26 cellular contexts compared by ENCODE assay signal in the genomic region with DNA sequence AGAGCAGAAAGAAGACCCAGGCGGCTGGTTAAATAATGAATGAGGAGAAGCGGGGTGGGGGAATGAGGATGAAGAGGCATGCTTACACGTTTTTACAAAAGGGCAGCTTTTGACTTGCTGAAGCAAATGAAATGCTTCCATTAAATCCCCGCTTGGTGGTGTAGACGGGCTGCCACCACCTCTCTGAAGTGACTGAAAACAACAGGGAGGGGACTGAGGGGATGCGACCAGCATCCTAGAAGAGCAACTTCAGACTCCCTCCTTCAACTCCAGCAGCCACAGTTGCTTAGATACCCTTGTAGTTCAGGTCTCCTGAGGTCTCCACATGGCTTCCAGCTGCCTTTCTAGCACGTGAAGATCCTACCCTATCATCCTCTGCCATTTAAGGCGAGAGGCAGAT.
"Had no signal": no experiment of that assay in that cellular context is flagged by ENCODE, and none has a peak within 500 bp of the region (broad histone marks: within the 10 kb centered on the region; RNA-seq: fewer than 3 reads in every experiment).

No MANE protein-coding gene starts in this region.

- H3K36me3 ChIP-seq: Peyer's patch, SJSA1 had no signal

- H3K27ac Mint-ChIP-seq: activated CD8-positive, alpha-beta memory T cell treated with anti-CD3 and anti-CD28 coated beads, Interleukin-2, amount 10 ng/mL, durations not matched to agents 7 days and 5 days; activated naive CD8-positive, alpha-beta T cell; T-helper 2 cell treated with Interferon-gamma antibody and Interleukin-4, amounts not matched to agents 5 μg/mL and 100 μg/mL, for 36 hours had no signal

- DNase-seq: activated CD4-positive, alpha-beta T cell treated with anti-CD3 and anti-CD28 coated beads for 48 hours; activated CD4-positive, alpha-beta T cell treated with anti-CD3 and anti-CD28 coated beads, Interleukin-2, amount 50 U/mL, for 48 hours; activated CD4-positive, CD25-positive, alpha-beta regulatory T cell treated with anti-CD3 and anti-CD28 coated beads, Interleukin-2, amount 50 U/mL, for 72 hours; activated CD8-positive, alpha-beta memory T cell treated with anti-CD3 and anti-CD28 coated beads, Interleukin-2, amount 10 ng/mL, durations not matched to agents 7 days and 5 days; activated effector memory CD4-positive, alpha-beta T cell treated with anti-CD3 and anti-CD28 coated beads, Interleukin-2, amount 50 U/mL, for 16 hours; activated naive CD4-positive, alpha-beta T cell treated with Interleukin-2 at 50 U/mL for 16 hours; activated T-cell treated with anti-CD3 and anti-CD28 coated beads, Interleukin-2, amount 50 U/mL, for 4 hours; amygdala; Karpas-422; MM.1S; NCI-H1105; NCI-H146; NCI-H187 treated with DMSO at 0.1 percent for 48 hours; NCI-H2081 treated with DMSO at 0.1 percent for 48 hours; NCI-H2171 treated with DMSO at 0.1 percent for 48 hours; NCI-H510A treated with DMSO at 0.1 percent for 48 hours; NCI-H69; Peyer's patch; SHP77; SW 1271 had no signal

- H3K27me3 ChIP-seq: Peyer's patch had no signal

- ATAC-seq: activated CD8-positive, alpha-beta memory T cell treated with anti-CD3 and anti-CD28 coated beads, Interleukin-2, amount 10 ng/mL, durations not matched to agents 7 days and 5 days; activated T-cell treated with anti-CD3 and anti-CD28 coated beads, Interleukin-2, amount 50 U/mL, for 4 hours; SK-N-SH treated with all-trans-retinoic acid at 6 μM for 48 hours had no signal

- H3K36me3 Mint-ChIP-seq: activated CD8-positive, alpha-beta memory T cell treated with anti-CD3 and anti-CD28 coated beads, Interleukin-2, amount 10 ng/mL, durations not matched to agents 7 days and 5 days; activated naive CD8-positive, alpha-beta T cell; brain had no signal

- H3K4me3 ChIP-seq: Peyer's patch, SJSA1 had no signal

- H3K27ac ChIP-seq: Peyer's patch, SJSA1 had no signal

- H3K4me3 Mint-ChIP-seq: activated CD8-positive, alpha-beta memory T cell treated with anti-CD3 and anti-CD28 coated beads, Interleukin-2, amount 10 ng/mL, durations not matched to agents 7 days and 5 days; activated naive CD8-positive, alpha-beta T cell; activated T-cell treated with anti-CD3 and anti-CD28 coated beads, Interleukin-2, amount 50 U/mL, for 4 hours; brain; central memory CD8-positive, alpha-beta T cell; T-helper 2 cell treated with Interferon-gamma antibody and Interleukin-4, amounts not matched to agents 5 μg/mL and 100 μg/mL, for 36 hours had no signal

- H3K9me3 Mint-ChIP-seq: activated T-cell treated with anti-CD3 and anti-CD28 coated beads, Interleukin-2, amount 50 U/mL, for 4 hours; central memory CD8-positive, alpha-beta T cell; T-helper 2 cell treated with Interferon-gamma antibody and Interleukin-4, amounts not matched to agents 5 μg/mL and 100 μg/mL, for 36 hours had no signal

- H3K9me3 ChIP-seq: Peyer's patch, SJSA1 had no signal

- H3K4me1 Mint-ChIP-seq: activated CD8-positive, alpha-beta memory T cell treated with anti-CD3 and anti-CD28 coated beads, Interleukin-2, amount 10 ng/mL, durations not matched to agents 7 days and 5 days; central memory CD8-positive, alpha-beta T cell had no signal

- H3K4me1 ChIP-seq: SJSA1 had no signal
